ENCODE assay signal across 9 cellular contexts in genomic region chr7:122072272-122072671, GRCh38.
"Had no signal": no experiment of that assay in that cellular context is flagged by ENCODE, and none has a peak within 500 bp of the region (broad histone marks: within the 10 kb centered on the region; RNA-seq: fewer than 3 reads in every experiment).

No MANE protein-coding gene starts in this region.

- H3K4me3 Mint-ChIP-seq: H9, HFFc6 had no signal

- H3K27ac ChIP-seq: GM23248 had no signal

- ATAC-seq: HCT116 had no signal

- H2AFZ ChIP-seq: GM23248 had no signal

- H3K27ac Mint-ChIP-seq: HFFc6 had no signal

- DNase-seq: GM23248, GOT3, H7, H9, HCEC 1CT, HFFc6 had no signal

- FAIRE-seq: H54 had no signal

- H3K9ac ChIP-seq: GM23248 had no signal

- H3K9me3 Mint-ChIP-seq: H9, HFFc6 had no signal

- H3K4me3 ChIP-seq: GM23248, HAP-1 had no signal

- H3K9me3 ChIP-seq: HAP-1 had no signal
